Comparison of ENCODE assay signal across 8 cellular contexts in genomic region chr6:139370707-139371345, GRCh38. TPM values are rescaled to one million over a fixed set of nuclear protein-coding genes. Genes with fewer than 3 reads are reported as not detected.
DNase-seq lines count a peak whose midpoint lies in the region; ATAC-seq, FAIRE-seq and TF ChIP-seq lines count a peak whose summit lies in the region.

No MANE protein-coding gene starts in this region.

- CTCF ChIA-PET in CD8-positive, alpha-beta memory T cell (lab: Charles Lee), result interaction anchor here (0.7 to 2.1 kb wide), 5 partner anchors 152 to 524 kb away, joined by 3 to 47 read pairs (median 10); no protein-coding TSS in a partner anchor

- TF ChIP-seq CTCF in parathyroid adenoma (IDR thresholded peaks at IDR 0.05), result no peak

- DNase-seq in CD8-positive, alpha-beta memory T cell, result no peak
- peak; percentile 77 for DNase-seq in OCI-M1 (lab: John Stamatoyannopoulos, UW)
- peak; percentile 43 to 47 for DNase-seq in erythroblast (lab: John Stamatoyannopoulos, UW)
- DNase-seq in GM12892 (ENCODE audit: insufficient read length), result no peak
- no peak for DNase-seq in NCI-H226
- DNase-seq in NCI-H2196 treated with DMSO at 0.1 percent for 48 hours (lab: John Stamatoyannopoulos, UW; ENCODE audit: unreplicated experiment), result no peak

- no peak overlapping the region for H2AFZ ChIP-seq in parathyroid adenoma

- H3K9ac ChIP-seq in parathyroid adenoma, result peak overlapping the region; percentile 55

- H3K27ac ChIP-seq in CD8-positive, alpha-beta memory T cell (ENCODE audit: low read depth, low read length), result no peak overlapping the region
- peak overlapping the region; percentile 97 for H3K27ac ChIP-seq in parathyroid adenoma

- no peaks in the 10 kb centered on the region for H3K9me3 Mint-ChIP-seq in CD8-positive, alpha-beta memory T cell

- ATAC-seq in GM21529 (IDR thresholded peaks at IDR 0.05; ENCODE audit: unreplicated experiment), result no peak

- peaks cover 27% of the 10 kb centered on the region for H3K79me2 ChIP-seq in parathyroid adenoma

- H3K4me2 ChIP-seq in parathyroid adenoma (ENCODE audit: low read length), result peak overlapping the region; percentile 89

- POLR2A ChIA-PET in CD8-positive, alpha-beta memory T cell (lab: Charles Lee), result interaction anchor here (0.6 to 1.1 kb wide), 3 partner anchors 98 to 246 kb away, joined by 3 to 4 read pairs (median 3); no protein-coding TSS in a partner anchor

- H3K27me3 ChIP-seq in CD8-positive, alpha-beta memory T cell (ENCODE audit: insufficient read depth, low read length, poor library complexity, severe bottlenecking), result no peaks in the 10 kb centered on the region
- H3K27me3 ChIP-seq in parathyroid adenoma (ENCODE audit: control insufficient read depth, insufficient read depth, low read length), result no peaks in the 10 kb centered on the region

- peaks cover 3 to 47% (median 11%) of the 10 kb centered on the region in 3 donors for H3K36me3 Mint-ChIP-seq in CD8-positive, alpha-beta memory T cell

- no peaks in the 10 kb centered on the region for H3K36me3 ChIP-seq in CD8-positive, alpha-beta memory T cell (ENCODE audit: insufficient read depth, low read length)
- H3K36me3 ChIP-seq in parathyroid adenoma (ENCODE audit: control insufficient read depth, insufficient read depth, low read length), result peaks cover 31% of the 10 kb centered on the region

- peak overlapping the region; percentile 84 to 100 (median 99) for H3K4me3 Mint-ChIP-seq in CD8-positive, alpha-beta memory T cell

- TF ChIP-seq POLR2A in erythroblast (IDR thresholded peaks at IDR 0.05; ENCODE audit: low read length) (no peak), GM12892 (IDR thresholded peaks at IDR 0.05; ENCODE audit: low read depth, low read length) (no peak)

- H3K27me3 Mint-ChIP-seq in CD8-positive, alpha-beta memory T cell, result peaks cover 0 to 4% of the 10 kb centered on the region in 2 donors

- no peaks in the 10 kb centered on the region for H3K9me3 ChIP-seq in CD8-positive, alpha-beta memory T cell (ENCODE audit: low read length)
- H3K9me3 ChIP-seq in parathyroid adenoma (ENCODE audit: control insufficient read depth, low read length), result no peaks in the 10 kb centered on the region

- H3K4me3 ChIP-seq in CD8-positive, alpha-beta memory T cell (ENCODE audit: low read length), result no peak overlapping the region
- H3K4me3 ChIP-seq in parathyroid adenoma (ENCODE audit: low read depth, low read length), result peak overlapping the region; percentile 91

- H3K27ac Mint-ChIP-seq in CD8-positive, alpha-beta memory T cell, result peak overlapping the region; percentile 74 to 100 (median 96)

- H3K4me1 ChIP-seq in CD8-positive, alpha-beta memory T cell (ENCODE audit: insufficient read depth, low read length), result peaks cover 38% of the 10 kb centered on the region
- H3K4me1 ChIP-seq in parathyroid adenoma, result peaks cover 22% of the 10 kb centered on the region

- FAIRE-seq in GM12892 (lab: Jason Lieb, UNC), result no peak

- peaks cover 30 to 54% (median 46%) of the 10 kb centered on the region in 3 donors for H3K4me1 Mint-ChIP-seq in CD8-positive, alpha-beta memory T cell

RNA-seq across cellular contexts. Expression of gene CITED2, which starts 3.6 kb away (rescaled TPM):
- total RNA-seq in CD8-positive, alpha-beta memory T cell, result 10 to 100 TPM; 68.6 to 69.8 TPM
- 53.8 TPM for polyA plus RNA-seq in CD8-positive, alpha-beta memory T cell
- 4.3 TPM for polyA plus RNA-seq in GM12892 (2012; ENCODE audit: missing spikeins)

Comparison
In these comparisons a context has a peak if more than half of its experiments do, and no peak if none do; other contexts are left out.
1. DNase-seq: peak in OCI-M1 (single experiment) and erythroblast (2 of 2); none in CD8-positive, alpha-beta memory T cell (0 of 5), GM12892 (single experiment), NCI-H226 (single experiment) and NCI-H2196 treated with DMSO at 0.1 percent for 48 hours (single experiment).